In the genomic region with DNA sequence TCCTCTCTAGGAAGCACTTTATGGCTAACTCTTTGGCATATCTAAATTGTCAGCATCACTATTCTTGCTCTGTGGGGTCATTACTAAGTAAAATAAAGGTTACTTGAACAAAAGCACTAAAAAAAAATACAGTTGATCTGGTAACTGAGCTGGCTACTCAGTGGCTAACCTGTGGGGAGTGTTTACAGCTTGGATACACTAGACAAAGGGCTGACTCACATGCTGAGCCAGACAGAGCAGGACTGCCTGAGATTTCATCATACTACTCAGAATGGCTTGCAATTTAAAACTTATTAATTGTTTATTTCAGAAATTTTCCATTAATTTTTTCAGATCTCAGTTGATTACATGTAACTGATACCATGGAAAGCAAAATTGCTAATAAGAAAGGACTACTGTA, we compare ENCODE assay signal across 10 cellular contexts.
DNase-seq lines count a peak whose midpoint lies in the region; ATAC-seq, FAIRE-seq and TF ChIP-seq lines count a peak whose summit lies in the region.
"Had no signal": no experiment of that assay in that cellular context is flagged by ENCODE, and none has a peak within 500 bp of the region (broad histone marks: within the 10 kb centered on the region; RNA-seq: fewer than 3 reads in every experiment).

No MANE protein-coding gene starts in this region.

- TF ChIP-seq POLR2A in H54 (IDR thresholded peaks at IDR 0.05; ENCODE audit: low read depth, low read length), result no peak

- FAIRE-seq in H54 (lab: Jason Lieb, UNC), result peak; percentile 80

- DNase-seq in H54 (ENCODE audit: insufficient read length, low spot score), result peak; percentile 3
- peak; percentile 17 for DNase-seq in NCI-H748 treated with DMSO at 0.1 percent for 48 hours (lab: John Stamatoyannopoulos, UW)
- DNase-seq in epithelial cell of esophagus (ENCODE audit: low read depth), result peak; percentile 87
- DNase-seq in non-pigmented ciliary epithelial cell (ENCODE audit: low read depth), result peak; percentile 77
- DNase-seq in stimulated activated CD4-positive, alpha-beta T cell treated with anti-CD3 and anti-CD28 coated beads, Interleukin-12 subunit alpha, Interleukin-12 subunit beta, amount 100 ng/mL, for 4 hours, result no peak
- DNase-seq: NCI-H526 treated with DMSO at 0.1 percent for 48 hours had no signal

- no peak for TF ChIP-seq CTCF in epithelial cell of esophagus (IDR thresholded peaks at IDR 0.05; ENCODE audit: insufficient read depth, low read depth, low read length, missing control alignments)

- ATAC-seq in GM18861 (IDR thresholded peaks at IDR 0.05; ENCODE audit: unreplicated experiment) (no peak), HG02981 (IDR thresholded peaks at IDR 0.05; ENCODE audit: unreplicated experiment) (no peak), GM18517 (IDR thresholded peaks at IDR 0.05; ENCODE audit: unreplicated experiment) (no peak)
- ATAC-seq: activated CD4-positive, CD25-positive, alpha-beta regulatory T cell treated with anti-CD3 and anti-CD28 coated beads, Interleukin-2, amount 50 U/mL, for 24 hours had no signal

- H3K4me3 ChIP-seq in epithelial cell of esophagus (ENCODE audit: low read length), result no peak overlapping the region
